Comparison of ENCODE assay signal across 10 cellular contexts in the genomic region with DNA sequence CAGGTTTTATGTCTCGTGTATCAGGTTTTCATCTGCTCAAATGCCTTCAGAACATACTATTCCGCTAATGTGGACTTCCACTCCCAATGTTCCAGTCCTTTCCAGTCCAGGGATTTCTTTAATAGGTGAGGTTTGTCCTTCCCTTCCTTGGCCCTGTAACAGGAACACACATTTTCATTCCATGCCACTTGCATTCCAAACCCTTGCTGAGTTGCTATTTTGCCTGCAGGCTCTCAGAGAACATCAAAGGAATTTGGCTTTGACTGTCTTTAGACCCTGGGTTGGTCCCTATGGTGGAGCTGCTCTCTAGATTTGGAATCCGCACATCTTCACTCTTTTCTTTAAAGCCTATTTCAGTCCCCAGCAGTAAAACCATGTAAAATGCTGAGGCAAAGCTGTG. TPM values are rescaled to one million over a fixed set of nuclear protein-coding genes. Genes with fewer than 3 reads are reported as not detected.
DNase-seq lines count a peak whose midpoint lies in the region; ATAC-seq and TF ChIP-seq lines count a peak whose summit lies in the region.
"Had no signal": no experiment of that assay in that cellular context is flagged by ENCODE, and none has a peak within 500 bp of the region (broad histone marks: within the 10 kb centered on the region; RNA-seq: fewer than 3 reads in every experiment).

No MANE protein-coding gene starts in this region.

- H3K27me3 ChIP-seq in GM23338 (ENCODE audit: insufficient read depth) = peaks cover 37% of the 10 kb centered on the region
- peaks cover 4 to 27% (median 12%) of the 10 kb centered on the region in 3 donors for H3K27me3 ChIP-seq in psoas muscle (ENCODE audit: insufficient read depth in 3 of 3, low read length in 2 of 3)
- peaks cover 11% of the 10 kb centered on the region for H3K27me3 ChIP-seq in gastroesophageal sphincter

- peak overlapping the region; percentile 73 for H3K4me3 ChIP-seq in GM23338
- peak overlapping the region; percentile 38 for H3K4me3 ChIP-seq in psoas muscle
- no peak overlapping the region for H3K4me3 ChIP-seq in gastroesophageal sphincter

- H2AFZ ChIP-seq in GM23338 = peak overlapping the region; percentile 95

- H4K20me1 ChIP-seq in GM23338 (replicated peaks; ENCODE audit: insufficient read depth) = no peaks in the 10 kb centered on the region

- H3K4me1 Mint-ChIP-seq in GM23338 (peaks cover 12% of the 10 kb centered on the region), T-helper 17 cell (peaks cover 14% of the 10 kb centered on the region), glutamatergic neuron (ENCODE audit: low read depth, unreplicated experiment) (peaks cover 17% of the 10 kb centered on the region)

- no peak for TF ChIP-seq EP300 in gastroesophageal sphincter (IDR thresholded peaks at IDR 0.05)

- no peak for TF ChIP-seq POLR2A in gastroesophageal sphincter (IDR thresholded peaks at IDR 0.05)

- no peaks in the 10 kb centered on the region for H3K9me3 ChIP-seq in T-helper 17 cell (ENCODE audit: control insufficient read depth, low read length, poor library complexity, severe bottlenecking)
- H3K9me3 ChIP-seq in psoas muscle = no peaks in the 10 kb centered on the region
- no peaks in the 10 kb centered on the region for H3K9me3 ChIP-seq in gastroesophageal sphincter

- H3K4me1 ChIP-seq in GM23338 (ENCODE audit: insufficient read depth) = peaks cover 8% of the 10 kb centered on the region; the same call in 1 of the 2 replicates
- H3K4me1 ChIP-seq in psoas muscle = no peaks in the 10 kb centered on the region
- peaks cover 0 to 8% (median 0%) of the 10 kb centered on the region in 3 donors for H3K4me1 ChIP-seq in gastroesophageal sphincter

- TF ChIP-seq CTCF in GM23338 (conservative IDR thresholded peaks at IDR 0.05; ENCODE audit: low read depth in 2 of 2) = no peak
- no peak for TF ChIP-seq CTCF in glutamatergic neuron (IDR thresholded peaks at IDR 0.05; ENCODE audit: partially characterized antibody, unreplicated experiment)
- no peak for TF ChIP-seq CTCF in psoas muscle (IDR thresholded peaks at IDR 0.05)
- no peak for TF ChIP-seq CTCF in gastroesophageal sphincter (IDR thresholded peaks at IDR 0.05)

- H3K27ac Mint-ChIP-seq in GM23338 = no peak overlapping the region
- H3K27ac Mint-ChIP-seq in T-helper 17 cell = no peak overlapping the region
- no peak overlapping the region for H3K27ac Mint-ChIP-seq in glutamatergic neuron (ENCODE audit: unreplicated experiment)

- H3K79me2 ChIP-seq in GM23338 (replicated peaks; ENCODE audit: insufficient read depth) = no peaks in the 10 kb centered on the region

- H3K9me3 Mint-ChIP-seq in GM23338 (no peaks in the 10 kb centered on the region), glutamatergic neuron (ENCODE audit: unreplicated experiment) (peaks cover 1% of the 10 kb centered on the region)

- no peaks in the 10 kb centered on the region for H3F3A ChIP-seq in GM23338 (replicated peaks; ENCODE audit: low read depth)

- H3K27ac ChIP-seq in GM23338 (ENCODE audit: low read depth) (no peak overlapping the region), psoas muscle (no peak overlapping the region), gastroesophageal sphincter (no peak overlapping the region)

- H3K4me2 ChIP-seq in GM23338 = peak overlapping the region; percentile 77

- WGBS in psoas muscle, 3 donors = 64 to 70% (median 70%) methylated on average over 3 of the region's 3 CpGs
- 78 to 100% methylated on average over 1 to 2 of the region's 3 CpGs for WGBS in gastroesophageal sphincter (ENCODE audit: low coverage in 1 of 2), 2 donors

- H3K4me3 Mint-ChIP-seq in GM23338 = peak overlapping the region; percentile 74
- H3K4me3 Mint-ChIP-seq in T-helper 17 cell = peak overlapping the region; percentile 67
- peak overlapping the region; percentile 84 for H3K4me3 Mint-ChIP-seq in glutamatergic neuron (ENCODE audit: unreplicated experiment)

- H3K36me3 Mint-ChIP-seq in GM23338 (ENCODE audit: low read depth) = no peaks in the 10 kb centered on the region
- H3K36me3 Mint-ChIP-seq in T-helper 17 cell (ENCODE audit: low read depth) = peaks cover 3% of the 10 kb centered on the region
- H3K36me3 Mint-ChIP-seq in glutamatergic neuron (ENCODE audit: unreplicated experiment) = no peaks in the 10 kb centered on the region

- peak; percentile 87 for DNase-seq in GM23338 (ENCODE audit: low spot score)
- no peak for DNase-seq in T-helper 17 cell
- no peak for DNase-seq in glutamatergic neuron
- DNase-seq in psoas muscle = no peak
- DNase-seq in nucleus accumbens (lab: John Stamatoyannopoulos, UW) = no peak
- no peak for DNase-seq in activated T-cell treated with anti-CD3 and anti-CD28 coated beads for 4 hours
- DNase-seq: DMS79 treated with DMSO at 0.1 percent for 48 hours; NCI-H1694 treated with DMSO at 0.1 percent for 48 hours; stimulated activated naive CD4-positive, alpha-beta T cell treated with Interleukin-2 at 50 U/mL for 16 hours had no signal

- intact Hi-C loops in psoas muscle (cut with DNase I) = no loop called here

- ATAC-seq in GM23338 (peak; percentile 86), T-helper 17 cell (no peak), psoas muscle (no peak), gastroesophageal sphincter (no peak)

- no peaks in the 10 kb centered on the region for H3K36me3 ChIP-seq in GM23338 (ENCODE audit: insufficient read depth)
- H3K36me3 ChIP-seq in psoas muscle (ENCODE audit: insufficient read depth in 1 of 2, low read depth in 1 of 2) = no peaks in the 10 kb centered on the region
- no peaks in the 10 kb centered on the region for H3K36me3 ChIP-seq in gastroesophageal sphincter

- no peaks in the 10 kb centered on the region for H3K9me2 ChIP-seq in GM23338 (ENCODE audit: insufficient read depth)

- H3K27me3 Mint-ChIP-seq in GM23338 (ENCODE audit: insufficient read depth, low read depth, poor library complexity) = peaks cover 10% of the 10 kb centered on the region
- peaks cover 88% of the 10 kb centered on the region for H3K27me3 Mint-ChIP-seq in T-helper 17 cell
- H3K27me3 Mint-ChIP-seq in glutamatergic neuron (ENCODE audit: unreplicated experiment) = peaks cover 6% of the 10 kb centered on the region

TF ChIP-seq in GM23338, 12 proteins besides CTCF, POLR2A, EP300 and RAD21 (continues in another document):
- no peak for TF ChIP-seq ZNF331 (CRISPR knock-in tag; IDR thresholded peaks at IDR 0.05; ENCODE audit: low read depth)
- TF ChIP-seq, protein P1, sequence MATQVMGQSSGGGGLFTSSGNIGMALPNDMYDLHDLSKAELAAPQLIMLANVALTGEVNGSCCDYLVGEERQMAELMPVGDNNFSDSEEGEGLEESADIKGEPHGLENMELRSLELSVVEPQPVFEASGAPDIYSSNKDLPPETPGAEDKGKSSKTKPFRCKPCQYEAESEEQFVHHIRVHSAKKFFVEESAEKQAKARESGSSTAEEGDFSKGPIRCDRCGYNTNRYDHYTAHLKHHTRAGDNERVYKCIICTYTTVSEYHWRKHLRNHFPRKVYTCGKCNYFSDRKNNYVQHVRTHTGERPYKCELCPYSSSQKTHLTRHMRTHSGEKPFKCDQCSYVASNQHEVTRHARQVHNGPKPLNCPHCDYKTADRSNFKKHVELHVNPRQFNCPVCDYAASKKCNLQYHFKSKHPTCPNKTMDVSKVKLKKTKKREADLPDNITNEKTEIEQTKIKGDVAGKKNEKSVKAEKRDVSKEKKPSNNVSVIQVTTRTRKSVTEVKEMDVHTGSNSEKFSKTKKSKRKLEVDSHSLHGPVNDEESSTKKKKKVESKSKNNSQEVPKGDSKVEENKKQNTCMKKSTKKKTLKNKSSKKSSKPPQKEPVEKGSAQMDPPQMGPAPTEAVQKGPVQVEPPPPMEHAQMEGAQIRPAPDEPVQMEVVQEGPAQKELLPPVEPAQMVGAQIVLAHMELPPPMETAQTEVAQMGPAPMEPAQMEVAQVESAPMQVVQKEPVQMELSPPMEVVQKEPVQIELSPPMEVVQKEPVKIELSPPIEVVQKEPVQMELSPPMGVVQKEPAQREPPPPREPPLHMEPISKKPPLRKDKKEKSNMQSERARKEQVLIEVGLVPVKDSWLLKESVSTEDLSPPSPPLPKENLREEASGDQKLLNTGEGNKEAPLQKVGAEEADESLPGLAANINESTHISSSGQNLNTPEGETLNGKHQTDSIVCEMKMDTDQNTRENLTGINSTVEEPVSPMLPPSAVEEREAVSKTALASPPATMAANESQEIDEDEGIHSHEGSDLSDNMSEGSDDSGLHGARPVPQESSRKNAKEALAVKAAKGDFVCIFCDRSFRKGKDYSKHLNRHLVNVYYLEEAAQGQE (IDR thresholded peaks at IDR 0.05; ENCODE audit: unreplicated experiment) = no peak
- no peak for TF ChIP-seq JUNB (IDR thresholded peaks at IDR 0.05; ENCODE audit: unreplicated experiment)
- no peak for TF ChIP-seq POLR2AphosphoS5 (IDR thresholded peaks at IDR 0.05; ENCODE audit: low read depth)

RNA-seq across cellular contexts. Expression of a gene that starts 12.3 kb away (rescaled TPM):
- total RNA-seq in GM23338 (2014; rRNA removed; shearing (Covaris generic)) = 29.7 and 36.0 TPM in 2 replicates
- 11.3 and 14.2 TPM in 2 replicates for polyA plus RNA-seq in GM23338 (2016; fragmentation: Nextera tagmentation; extraction: Ambion mirVana)
- total RNA-seq in T-helper 17 cell = 1 to 10 TPM; 8.4 TPM
- total RNA-seq in glutamatergic neuron (ENCODE audit: unreplicated experiment) = 115 TPM
- total RNA-seq in psoas muscle = 1 to 10 TPM in 3 of 4 donors, under 1 TPM in 1; 0.42 to 1.5 (median 1.2) TPM
- under 1 TPM; 0.44 to 0.70 (median 0.48) TPM for polyA plus RNA-seq in psoas muscle
- 10 to 100 TPM; 16.8 to 62.0 (median 27.5) TPM for total RNA-seq in gastroesophageal sphincter

Comparison
In these comparisons a context has a peak if more than half of its experiments do, and no peak if none do; other contexts are left out.
1. H3K4me3 ChIP-seq: peak in GM23338 (single experiment) and psoas muscle (single experiment); none in gastroesophageal sphincter (0 of 2).
2. Peak in every context shown above with its lines, with median percentiles within 50 percentile points of each other: H3K4me3 Mint-ChIP-seq.